19 cellular contexts compared by ENCODE assay signal in the genomic region with DNA sequence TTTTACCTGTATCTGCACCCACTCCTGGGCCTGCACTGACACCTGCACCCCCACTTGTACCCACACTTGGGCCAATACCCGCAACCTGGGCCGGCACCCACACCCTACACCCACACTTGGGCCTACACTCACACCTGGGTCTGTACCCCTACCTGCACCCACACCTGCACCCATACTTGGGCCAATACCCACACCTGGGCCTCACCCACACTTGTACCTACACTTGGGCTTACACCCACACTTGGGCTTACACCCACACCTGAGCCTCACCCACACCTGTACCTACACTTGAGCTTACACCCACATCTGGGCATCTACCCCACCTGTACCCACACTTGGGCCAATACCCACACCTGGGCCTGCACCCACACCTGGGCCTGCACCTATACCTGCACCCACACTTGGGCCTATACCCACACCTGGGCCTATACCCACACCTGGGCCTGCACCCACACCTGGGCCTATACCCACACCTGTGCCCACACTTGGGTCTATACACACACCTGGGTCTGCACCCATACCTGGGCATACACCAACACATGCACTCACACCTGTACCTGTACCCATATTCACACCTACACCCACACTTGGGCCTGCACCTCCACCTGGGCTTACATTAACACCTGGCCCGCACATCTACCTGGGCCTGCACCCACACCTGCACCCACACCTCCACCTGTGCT. TPM values are rescaled to one million over a fixed set of nuclear protein-coding genes. Genes with fewer than 3 reads are reported as not detected.
DNase-seq lines count a peak whose midpoint lies in the region; ATAC-seq lines count a peak whose summit lies in the region.
"Had no signal": no experiment of that assay in that cellular context is flagged by ENCODE, and none has a peak within 500 bp of the region (broad histone marks: within the 10 kb centered on the region; RNA-seq: fewer than 3 reads in every experiment).

No MANE protein-coding gene starts in this region.

- no peak overlapping the region for H2BK15ac ChIP-seq in mesenchymal stem cell (ENCODE audit: low read depth, poor library complexity, severe bottlenecking)

- no peak overlapping the region for H2AFZ ChIP-seq in mesenchymal stem cell (ENCODE audit: low read depth, low read length)
- H2AFZ ChIP-seq: GM23338 had no signal

- ATAC-seq in activated CD4-positive, alpha-beta T cell treated with anti-CD3 and anti-CD28 coated beads for 36 hours = no peak
- no peak for ATAC-seq in T-cell (replicated peaks in 1 of 4)
- ATAC-seq: GM23338 had no signal

- H3K4me1 ChIP-seq in mesenchymal stem cell (ENCODE audit: control insufficient read depth, insufficient read depth, low read depth, low read length) = no peaks in the 10 kb centered on the region
- H3K4me1 ChIP-seq: HAP-1 had no signal

- DNase-seq in activated CD4-positive, alpha-beta T cell treated with anti-CD3 and anti-CD28 coated beads, Interleukin-2, amount 10 ng/mL, durations not matched to agents 24 days and 14 days = no peak
- DNase-seq in activated CD4-positive, alpha-beta T cell treated with anti-CD3 and anti-CD28 coated beads for 36 hours = no peak
- DNase-seq in mesenchymal stem cell (no peak), posterior vena cava (ENCODE audit: low spot score) (peak; percentile 34), T-cell (no peak), occipital lobe (lab: John Stamatoyannopoulos, UW) (no peak), epidermal melanocyte (ENCODE audit: insufficient read length, low spot score) (no peak)
- DNase-seq: Calu3; CD4-positive, CD25-positive, alpha-beta regulatory T cell; DMS 273 treated with DMSO at 0.1 percent for 48 hours; HFFc6 had no signal

- no peaks in the 10 kb centered on the region for H3K79me1 ChIP-seq in mesenchymal stem cell (replicated peaks; ENCODE audit: low read length, poor library complexity, severe bottlenecking)

- H3K4me1 Mint-ChIP-seq in activated CD4-positive, alpha-beta T cell treated with anti-CD3 and anti-CD28 coated beads, Interleukin-2, amount 10 ng/mL, durations not matched to agents 24 days and 14 days = no peaks in the 10 kb centered on the region
- H3K4me1 Mint-ChIP-seq in activated CD4-positive, alpha-beta T cell treated with anti-CD3 and anti-CD28 coated beads for 36 hours = no peaks in the 10 kb centered on the region
- H3K4me1 Mint-ChIP-seq in T-cell = peaks cover 0 to 1% (median 0%) of the 10 kb centered on the region in 3 donors
- H3K4me1 Mint-ChIP-seq: CD4-positive, CD25-positive, alpha-beta regulatory T cell had no signal

- H3K4ac ChIP-seq in mesenchymal stem cell (ENCODE audit: low read depth in 1 of 2, low read length in 2 of 2) = no peak overlapping the region

- H4K91ac ChIP-seq in mesenchymal stem cell (ENCODE audit: low read length) = no peak overlapping the region

- H4K8ac ChIP-seq in mesenchymal stem cell (ENCODE audit: low read length) = peak overlapping the region; percentile 7

- no peak overlapping the region for H3K23ac ChIP-seq in mesenchymal stem cell (ENCODE audit: low read length in 2 of 2)

- POLR2A ChIA-PET in activated CD4-positive, alpha-beta T cell treated with anti-CD3 and anti-CD28 coated beads for 36 hours (lab: Charles Lee) = no interaction called here
- POLR2A ChIA-PET in T-cell (lab: Charles Lee) = no interaction called here

- no peak overlapping the region for H2BK5ac ChIP-seq in mesenchymal stem cell (ENCODE audit: low read depth, low read length, poor library complexity, severe bottlenecking)

- peaks cover 23 to 32% of the 10 kb centered on the region in 2 experiments for H3K27me3 ChIP-seq in mesenchymal stem cell (ENCODE audit: control insufficient read depth in 1 of 2, insufficient read depth in 1 of 2, low read length in 2 of 2)
- H3K27me3 ChIP-seq: BLaER1 had no signal

- peak overlapping the region; percentile 45 for H3K27ac Mint-ChIP-seq in activated CD4-positive, alpha-beta T cell treated with anti-CD3 and anti-CD28 coated beads, Interleukin-2, amount 10 ng/mL, durations not matched to agents 24 days and 14 days
- H3K27ac Mint-ChIP-seq in activated CD4-positive, alpha-beta T cell treated with anti-CD3 and anti-CD28 coated beads for 36 hours = no peak overlapping the region
- H3K27ac Mint-ChIP-seq in T-cell = no peak overlapping the region
- H3K27ac Mint-ChIP-seq: GM23338, HFFc6, IgD-negative memory B cell had no signal

- CTCF ChIA-PET in activated CD4-positive, alpha-beta T cell treated with anti-CD3 and anti-CD28 coated beads for 36 hours (lab: Charles Lee) = interaction anchor here (1.2 kb wide), 1 partner anchor 29 kb away, joined by 4 read pairs; no protein-coding TSS in a partner anchor
- CTCF ChIA-PET in T-cell (lab: Charles Lee) = no interaction called here

- intact Hi-C loops in activated CD4-positive, alpha-beta T cell treated with anti-CD3 and anti-CD28 coated beads, Interleukin-2, amount 10 ng/mL, durations not matched to agents 24 days and 14 days (cut with micrococcal nuclease) = no loop called here
- intact Hi-C loops in activated CD4-positive, alpha-beta T cell treated with anti-CD3 and anti-CD28 coated beads for 36 hours (cut with DNase I, micrococcal nuclease) = no loop called here
- intact Hi-C loops in posterior vena cava (cut with DNase I) = no loop called here

- no peak overlapping the region for H3K4me2 ChIP-seq in mesenchymal stem cell (ENCODE audit: low read length, poor library complexity, severe bottlenecking)
- H3K4me2 ChIP-seq: BLaER1, GM23338 had no signal

- H3K4me3 Mint-ChIP-seq in activated CD4-positive, alpha-beta T cell treated with anti-CD3 and anti-CD28 coated beads, Interleukin-2, amount 10 ng/mL, durations not matched to agents 24 days and 14 days = no peak overlapping the region
- H3K4me3 Mint-ChIP-seq in activated CD4-positive, alpha-beta T cell treated with anti-CD3 and anti-CD28 coated beads for 36 hours = no peak overlapping the region
- no peak overlapping the region for H3K4me3 Mint-ChIP-seq in T-cell
- H3K4me3 Mint-ChIP-seq: CD4-positive, CD25-positive, alpha-beta regulatory T cell; GM23338; HFFc6; IgD-negative memory B cell had no signal

- no peaks in the 10 kb centered on the region for H3K36me3 Mint-ChIP-seq in activated CD4-positive, alpha-beta T cell treated with anti-CD3 and anti-CD28 coated beads, Interleukin-2, amount 10 ng/mL, durations not matched to agents 24 days and 14 days (ENCODE audit: low read depth)
- H3K36me3 Mint-ChIP-seq in activated CD4-positive, alpha-beta T cell treated with anti-CD3 and anti-CD28 coated beads for 36 hours (ENCODE audit: low read depth) = no peaks in the 10 kb centered on the region
- no peaks in the 10 kb centered on the region for H3K36me3 Mint-ChIP-seq in T-cell
- H3K36me3 Mint-ChIP-seq: CD4-positive, CD25-positive, alpha-beta regulatory T cell; IgD-negative memory B cell had no signal

- H2BK120ac ChIP-seq in mesenchymal stem cell (ENCODE audit: low read depth, low read length) = no peak overlapping the region

- no peak overlapping the region for H3K18ac ChIP-seq in mesenchymal stem cell (ENCODE audit: low read depth in 1 of 2, low read length in 2 of 2)

- no peaks in the 10 kb centered on the region for H3K36me3 ChIP-seq in mesenchymal stem cell (ENCODE audit: control insufficient read depth in 1 of 2, insufficient read depth in 2 of 2, low read depth in 1 of 2, low read length in 2 of 2)
- H3K36me3 ChIP-seq: BLaER1, HAP-1 had no signal

- no peak overlapping the region for H2BK12ac ChIP-seq in mesenchymal stem cell (ENCODE audit: low read length in 2 of 2)

- 73% methylated on average over 3 of the region's 3 CpGs for WGBS in mesenchymal stem cell

- H3K4me3 ChIP-seq in mesenchymal stem cell (ENCODE audit: insufficient read depth in 1 of 2, low read depth in 1 of 2, low read length in 2 of 2) = no peak overlapping the region
- H3K4me3 ChIP-seq: BLaER1, GM23338, HAP-1 had no signal

- no peak overlapping the region for H3K9ac ChIP-seq in mesenchymal stem cell (ENCODE audit: low read length)
- H3K9ac ChIP-seq: BLaER1 had no signal

- H3K27ac ChIP-seq in mesenchymal stem cell (ENCODE audit: low read length, poor library complexity, severe bottlenecking) = no peak overlapping the region
- H3K27ac ChIP-seq: 22Rv1, BLaER1 had no signal

- H3K9me3 Mint-ChIP-seq in activated CD4-positive, alpha-beta T cell treated with anti-CD3 and anti-CD28 coated beads, Interleukin-2, amount 10 ng/mL, durations not matched to agents 24 days and 14 days = peaks cover 3% of the 10 kb centered on the region
- H3K9me3 Mint-ChIP-seq in activated CD4-positive, alpha-beta T cell treated with anti-CD3 and anti-CD28 coated beads for 36 hours (ENCODE audit: low read depth) = peaks cover 2% of the 10 kb centered on the region
- peaks cover 0 to 3% (median 3%) of the 10 kb centered on the region in 3 donors for H3K9me3 Mint-ChIP-seq in T-cell
- H3K9me3 Mint-ChIP-seq: GM23338, HFFc6 had no signal

- H2AK5ac ChIP-seq in mesenchymal stem cell (ENCODE audit: low read length, severe bottlenecking) = no peak overlapping the region

- peaks cover 3% of the 10 kb centered on the region for H3K27me3 Mint-ChIP-seq in activated CD4-positive, alpha-beta T cell treated with anti-CD3 and anti-CD28 coated beads, Interleukin-2, amount 10 ng/mL, durations not matched to agents 24 days and 14 days
- peaks cover 7% of the 10 kb centered on the region for H3K27me3 Mint-ChIP-seq in activated CD4-positive, alpha-beta T cell treated with anti-CD3 and anti-CD28 coated beads for 36 hours
- H3K27me3 Mint-ChIP-seq in T-cell = peaks cover 0 to 4% of the 10 kb centered on the region in 2 donors
- H3K27me3 Mint-ChIP-seq: IgD-negative memory B cell had no signal

- H3K9me3 ChIP-seq in mesenchymal stem cell (ENCODE audit: control insufficient read depth, low read length) = peaks cover 9% of the 10 kb centered on the region
- H3K9me3 ChIP-seq: HAP-1 had no signal

- peak overlapping the region in 1 of 2 experiments; percentile 44 for H3K14ac ChIP-seq in mesenchymal stem cell (ENCODE audit: low read length in 2 of 2)

RNA-seq across cellular contexts. Expression of a gene that starts 39.2 kb away (rescaled TPM):
- total RNA-seq in activated CD4-positive, alpha-beta T cell treated with anti-CD3 and anti-CD28 coated beads, Interleukin-2, amount 10 ng/mL, durations not matched to agents 24 days and 14 days = not detected in 2 replicates
- not detected for total RNA-seq in activated CD4-positive, alpha-beta T cell treated with anti-CD3 and anti-CD28 coated beads for 36 hours
- not detected for polyA plus RNA-seq in mesenchymal stem cell (2013, experiment 1 of 2)
- polyA plus RNA-seq in mesenchymal stem cell (2013, experiment 2 of 2) = not detected
- total RNA-seq in posterior vena cava (under 1 TPM in 1 of 2 donors, not detected in 1; 0.28 TPM), T-cell (not detected), occipital lobe (not detected)
- total RNA-seq: A673; Calu3; CD4-positive, CD25-positive, alpha-beta regulatory T cell; Daoy; GM23338; HFFc6; HT1080 had no signal
- polyA plus RNA-seq: CD4-positive, CD25-positive, alpha-beta regulatory T cell; GM23338; IgD-negative memory B cell had no signal
